8 cellular contexts compared by ENCODE assay signal in genomic region chr3:108090066-108090700, GRCh38. TPM values are rescaled to one million over a fixed set of nuclear protein-coding genes. Genes with fewer than 3 reads are reported as not detected.
DNase-seq lines count a peak whose midpoint lies in the region; ATAC-seq, FAIRE-seq and TF ChIP-seq lines count a peak whose summit lies in the region.

No MANE protein-coding gene starts in this region.

- no CpG with 5 or more reads among the region's 29 CpGs for WGBS in iPS DF 6.9 (ENCODE audit: insufficient coverage, insufficient read length)
- WGBS in sigmoid colon, 2 donors = 0% methylated on average over 29 of the region's 29 CpGs

- ATAC-seq in GM19395 (IDR thresholded peaks at IDR 0.05; ENCODE audit: unreplicated experiment) (peak; percentile 39), HG02970 (IDR thresholded peaks at IDR 0.05; ENCODE audit: low FRiP score, unreplicated experiment) (no peak)

- TF ChIP-seq POLR2A in sigmoid colon (IDR thresholded peaks at IDR 0.05) = no peak

- H3K27me3 ChIP-seq in astrocyte (ENCODE audit: insufficient read depth, low read length) (peaks cover 2% of the 10 kb centered on the region), iPS DF 6.9 (ENCODE audit: control insufficient read depth, insufficient read depth, low read length) (peaks cover 6% of the 10 kb centered on the region; the same call in 1 of the 2 replicates), sigmoid colon (no peaks in the 10 kb centered on the region)

- H3K9me3 Mint-ChIP-seq in T-helper 1 cell treated with Interleukin-12 subunit alpha and Interleukin-12 subunit beta and Interleukin-4 antibody, amounts not matched to agents 30 μg/mL and 1 μg/mL, for 36 hours = peaks cover 4% of the 10 kb centered on the region
- no peaks in the 10 kb centered on the region for H3K9me3 Mint-ChIP-seq in astrocyte (ENCODE audit: unreplicated experiment)

- peak overlapping the region; percentile 92 for H3K4me2 ChIP-seq in astrocyte (ENCODE audit: low read length)

- peak overlapping the region; percentile 99 for H3K27ac Mint-ChIP-seq in T-helper 1 cell treated with Interleukin-12 subunit alpha and Interleukin-12 subunit beta and Interleukin-4 antibody, amounts not matched to agents 30 μg/mL and 1 μg/mL, for 36 hours
- H3K27ac Mint-ChIP-seq in astrocyte (ENCODE audit: unreplicated experiment) = no peak overlapping the region

- TF ChIP-seq EP300 in sigmoid colon (IDR thresholded peaks at IDR 0.05) = no peak

- H3K36me3 Mint-ChIP-seq in T-helper 1 cell treated with Interleukin-12 subunit alpha and Interleukin-12 subunit beta and Interleukin-4 antibody, amounts not matched to agents 30 μg/mL and 1 μg/mL, for 36 hours (ENCODE audit: low read depth) = peaks cover 10% of the 10 kb centered on the region
- H3K36me3 Mint-ChIP-seq in astrocyte (ENCODE audit: low read depth, unreplicated experiment) = no peaks in the 10 kb centered on the region

- no peak for TF ChIP-seq CTCF in astrocyte (IDR thresholded peaks at IDR 0.05; ENCODE audit: insufficient read depth, low read depth, low read length)
- no peak for TF ChIP-seq CTCF in sigmoid colon (IDR thresholded peaks at IDR 0.05)

- peaks cover 19% of the 10 kb centered on the region for H3K4me1 Mint-ChIP-seq in T-helper 1 cell treated with Interleukin-12 subunit alpha and Interleukin-12 subunit beta and Interleukin-4 antibody, amounts not matched to agents 30 μg/mL and 1 μg/mL, for 36 hours (ENCODE audit: low read depth)
- peaks cover 2% of the 10 kb centered on the region for H3K4me1 Mint-ChIP-seq in astrocyte (ENCODE audit: low read depth, unreplicated experiment)

- peak overlapping the region; percentile 99 for H3K4me3 Mint-ChIP-seq in T-helper 1 cell treated with Interleukin-12 subunit alpha and Interleukin-12 subunit beta and Interleukin-4 antibody, amounts not matched to agents 30 μg/mL and 1 μg/mL, for 36 hours
- H3K4me3 Mint-ChIP-seq in astrocyte (ENCODE audit: unreplicated experiment) = peak overlapping the region; percentile 92

- peaks cover 41% of the 10 kb centered on the region for H3K79me2 ChIP-seq in astrocyte (ENCODE audit: insufficient read depth, low read length)

- H3K9ac ChIP-seq in astrocyte (ENCODE audit: low read length) = peak overlapping the region; percentile 82

- H3K9me3 ChIP-seq in astrocyte (ENCODE audit: insufficient read depth, low read depth, low read length) (no peaks in the 10 kb centered on the region), iPS DF 6.9 (ENCODE audit: control insufficient read depth, insufficient read depth, low read length) (no peaks in the 10 kb centered on the region), sigmoid colon (no peaks in the 10 kb centered on the region)

- H4K20me1 ChIP-seq in astrocyte (ENCODE audit: insufficient read depth, low read length) = no peaks in the 10 kb centered on the region

- DNase-seq in AML-193 (lab: John Stamatoyannopoulos, UW) (peak; percentile 57 to 60), HT1080 (ENCODE audit: low read depth) (peak; percentile 63), astrocyte (ENCODE audit: low read depth) (peak; percentile 39), iPS DF 6.9 (ENCODE audit: low read depth, low spot score) (no peak), sigmoid colon (peak; percentile 70)

- H3K4me1 ChIP-seq in astrocyte (ENCODE audit: insufficient read depth, low read length) = peaks cover 14% of the 10 kb centered on the region
- H3K4me1 ChIP-seq in iPS DF 6.9 (ENCODE audit: control insufficient read depth, insufficient read depth, low read length) = no peaks in the 10 kb centered on the region
- peaks cover 0 to 41% (median 4%) of the 10 kb centered on the region in 4 donors for H3K4me1 ChIP-seq in sigmoid colon

- H3K27me3 Mint-ChIP-seq in T-helper 1 cell treated with Interleukin-12 subunit alpha and Interleukin-12 subunit beta and Interleukin-4 antibody, amounts not matched to agents 30 μg/mL and 1 μg/mL, for 36 hours (ENCODE audit: low read depth) = peaks cover 15% of the 10 kb centered on the region
- peaks cover 14% of the 10 kb centered on the region for H3K27me3 Mint-ChIP-seq in astrocyte (ENCODE audit: low read depth, unreplicated experiment)

- FAIRE-seq in astrocyte (lab: Jason Lieb, UNC) = no peak

- peak overlapping the region; percentile 89 for H2AFZ ChIP-seq in astrocyte (ENCODE audit: low read depth, low read length)

- intact Hi-C loops in sigmoid colon (cut with DNase I) = loop anchor here (2.0 kb wide), 2 partner anchors 133 to 161 kb away; partner anchors contain the start of gene IFT57

- H3K4me3 ChIP-seq in astrocyte (ENCODE audit: insufficient read depth, low read depth, low read length) (peak overlapping the region; percentile 81), iPS DF 6.9 (ENCODE audit: low read length) (peak overlapping the region; percentile 96), sigmoid colon (peak overlapping the region; percentile 75 to 99 (median 93))

- H3K27ac ChIP-seq in astrocyte (ENCODE audit: low read depth, low read length) = peak overlapping the region; percentile 65
- H3K27ac ChIP-seq in iPS DF 6.9 (ENCODE audit: low read length) = no peak overlapping the region
- H3K27ac ChIP-seq in sigmoid colon = peak overlapping the region; percentile 88 to 95 (median 92)

- H3K36me3 ChIP-seq in astrocyte (ENCODE audit: insufficient read depth, low read length) (peaks cover 3% of the 10 kb centered on the region), iPS DF 6.9 (ENCODE audit: control insufficient read depth, insufficient read depth, low read length) (no peaks in the 10 kb centered on the region), sigmoid colon (no peaks in the 10 kb centered on the region)

RNA-seq across cellular contexts. Expression of gene CD47, which starts 0.6 kb away (rescaled TPM):
- 43.7 and 62.0 TPM in 2 replicates for total RNA-seq in HT1080 (2014; rRNA removed; shearing (Covaris generic))
- polyA plus RNA-seq in HT1080 (2015; cell fraction: cytosol; rRNA removed) = 58.4 and 73.7 TPM in 2 replicates
- 85.5 and 86.4 TPM in 2 replicates for polyA plus RNA-seq in HT1080 (2015; cell fraction: nucleus; rRNA removed)
- 33.8 and 34.4 TPM in 2 replicates for total RNA-seq in astrocyte
- total RNA-seq in sigmoid colon = 10 to 100 TPM; 52.1 to 67.1 (median 62.0) TPM
- 10 to 100 TPM; 10.8 to 74.9 (median 19.2) TPM for polyA plus RNA-seq in sigmoid colon
